8 cellular contexts compared by ENCODE assay signal in genomic region chr13:85828094-85828684, GRCh38. TPM values are rescaled to one million over a fixed set of nuclear protein-coding genes. Genes with fewer than 3 reads are reported as not detected.
DNase-seq lines count a peak whose midpoint lies in the region; ATAC-seq and TF ChIP-seq lines count a peak whose summit lies in the region.

No MANE protein-coding gene starts in this region.

- no peak overlapping the region for H3K27ac ChIP-seq in breast epithelium

- H3K9me3 Mint-ChIP-seq in MCF 10A (ENCODE audit: unreplicated experiment): no peaks in the 10 kb centered on the region

- POLR2A ChIA-PET in MCF 10A (lab: Yijun Ruan, JAX): interaction anchor here (0.6 kb wide), 1 partner anchor 480 kb away, joined by 3 read pairs; no protein-coding TSS in a partner anchor

- no peak overlapping the region for H3K27ac Mint-ChIP-seq in MCF 10A (ENCODE audit: low read depth, unreplicated experiment)

- no peaks in the 10 kb centered on the region for H3K27me3 ChIP-seq in breast epithelium

- H3K4me3 Mint-ChIP-seq in MCF 10A (ENCODE audit: unreplicated experiment): no peak overlapping the region

- H3K4me1 Mint-ChIP-seq in MCF 10A (ENCODE audit: insufficient read depth, unreplicated experiment): no peaks in the 10 kb centered on the region

- TF ChIP-seq CTCF in MCF 10A (IDR thresholded peaks at IDR 0.05; ENCODE audit: unreplicated experiment): peak; percentile 47
- TF ChIP-seq CTCF in breast epithelium (IDR thresholded peaks at IDR 0.05): peak in 1 of 3 donors; percentile 31

- CTCF ChIA-PET in MCF 10A (lab: Yijun Ruan, JAX): interaction anchor here (0.9 to 2.9 kb wide), 4 partner anchors 10 to 933 kb away, joined by 3 to 14 read pairs (median 8); no protein-coding TSS in a partner anchor

- ATAC-seq in GM18498 (IDR thresholded peaks at IDR 0.05; ENCODE audit: unreplicated experiment): no peak

- DNase-seq in MCF 10A (ENCODE audit: unreplicated experiment) (peak; percentile 42), breast epithelium (ENCODE audit: low spot score in 2 of 2) (no peak), HT-29 (ENCODE audit: low spot score) (peak; percentile 78), astrocyte of the hippocampus (ENCODE audit: low read depth, low spot score) (peak; percentile 21), lung microvascular endothelial cell (ENCODE audit: low read depth in 2 of 2) (peak; percentile 23 to 37), ureter (ENCODE audit: low spot score) (no peak), activated T-cell treated with anti-CD3 and anti-CD28 coated beads for 4 hours (no peak)

- no peaks in the 10 kb centered on the region for H3K27me3 Mint-ChIP-seq in MCF 10A (ENCODE audit: insufficient read depth, unreplicated experiment)

- no peaks in the 10 kb centered on the region for H3K36me3 Mint-ChIP-seq in MCF 10A (ENCODE audit: insufficient read depth, unreplicated experiment)

- no peaks in the 10 kb centered on the region for H3K4me1 ChIP-seq in breast epithelium

- TF ChIP-seq POLR2A in breast epithelium (IDR thresholded peaks at IDR 0.05): no peak

- no peaks in the 10 kb centered on the region for H3K9me3 ChIP-seq in breast epithelium

- H3K4me3 ChIP-seq in breast epithelium: no peak overlapping the region

- intact Hi-C loops in MCF 10A (cut with micrococcal nuclease): no loop called here
- intact Hi-C loops in breast epithelium (cut with DNase I; ENCODE audit: low total_unique reads): no loop called here

- BruUV-seq in MCF 10A (replicated peaks; lab: Mats Ljungman, UMichigan): no TSS peak

- H3K36me3 ChIP-seq in breast epithelium: no peaks in the 10 kb centered on the region

RNA-seq across cellular contexts. Expression of gene SLITRK6, which starts 29.0 kb away (rescaled TPM):
- total RNA-seq in MCF 10A (2022): 5.5 and 12.0 TPM in 2 replicates
- total RNA-seq in breast epithelium: 10 to 100 TPM in 1 of 3 donors, 1 to 10 TPM in 1, under 1 TPM in 1; under 0.01 to 19.0 (median 7.9) TPM
- total RNA-seq in HT-29 (2014; rRNA removed; shearing (Covaris generic)): 9.2 and 10.2 TPM in 2 replicates
- total RNA-seq in lung microvascular endothelial cell: not detected in 2 replicates
- total RNA-seq in ureter: 33.7 TPM

Comparison
In these comparisons a context has a peak if more than half of its experiments do, and no peak if none do; other contexts are left out.
1. DNase-seq: peak in MCF 10A (single experiment), HT-29 (single experiment), astrocyte of the hippocampus (single experiment) and lung microvascular endothelial cell (2 of 2); none in breast epithelium (0 of 2), ureter (single experiment) and activated T-cell treated with anti-CD3 and anti-CD28 coated beads for 4 hours (single experiment).